In the genomic region with DNA sequence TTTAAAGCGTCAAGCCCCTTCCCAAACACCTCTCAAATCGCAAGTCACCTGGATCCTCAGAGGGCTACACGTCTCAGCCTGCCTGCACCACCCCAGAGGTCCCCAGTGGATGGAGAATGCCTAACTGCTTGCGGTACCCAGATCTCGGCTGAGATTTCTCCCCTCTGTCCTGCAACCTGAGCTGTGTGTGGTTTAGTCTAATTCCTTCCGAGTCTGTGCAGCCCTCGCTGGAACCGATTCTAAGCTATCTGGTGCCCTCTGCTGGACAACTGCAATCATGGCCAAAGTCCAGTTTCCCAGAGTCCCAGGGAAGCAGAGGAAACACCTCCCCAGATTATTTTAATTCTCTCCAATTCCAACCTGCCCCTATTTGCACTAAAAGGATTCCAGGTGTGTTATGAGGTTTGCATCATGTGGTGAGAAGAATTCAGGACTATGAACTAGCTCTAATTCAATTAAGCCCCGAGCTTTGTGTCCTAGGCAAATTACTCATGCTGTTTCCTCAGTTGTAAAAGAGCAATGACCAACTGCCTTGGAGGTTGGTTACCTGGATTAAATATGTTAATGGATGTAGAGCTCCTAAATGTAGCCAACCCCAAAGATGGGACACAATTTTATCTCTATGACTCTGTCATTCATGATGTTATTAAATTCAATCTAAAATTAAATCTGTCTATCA, we compare ENCODE assay signal across 8 cellular contexts.
DNase-seq lines count a peak whose midpoint lies in the region; ATAC-seq and TF ChIP-seq lines count a peak whose summit lies in the region.

No MANE protein-coding gene starts in this region.

- H3K9me3 ChIP-seq in MM.1S (replicated peaks; ENCODE audit: insufficient read depth, low read length) (no peaks in the 10 kb centered on the region), SU-DHL-6 (ENCODE audit: insufficient read depth, low read length) (no peaks in the 10 kb centered on the region), adrenal gland (replicated peaks in 1 of 3) (no peaks in the 10 kb centered on the region), right atrium auricular region (no peaks in the 10 kb centered on the region), sigmoid colon (no peaks in the 10 kb centered on the region)

- H3K27me3 ChIP-seq in MM.1S (replicated peaks; ENCODE audit: insufficient read depth, low read length) (no peaks in the 10 kb centered on the region), SU-DHL-6 (ENCODE audit: low read length) (no peaks in the 10 kb centered on the region), adrenal gland (peaks cover 5% of the 10 kb centered on the region), right atrium auricular region (no peaks in the 10 kb centered on the region), sigmoid colon (no peaks in the 10 kb centered on the region)

- H2AFZ ChIP-seq in MM.1S (ENCODE audit: low read length) (no peak overlapping the region), SU-DHL-6 (ENCODE audit: low read depth, low read length, severe bottlenecking) (no peak overlapping the region)

- ATAC-seq in GM21737 (IDR thresholded peaks at IDR 0.05; ENCODE audit: unreplicated experiment) = peak; percentile 73
- no peak for ATAC-seq in HG03457 (IDR thresholded peaks at IDR 0.05; ENCODE audit: unreplicated experiment)

- TF ChIP-seq EP300 in sigmoid colon (IDR thresholded peaks at IDR 0.05) = no peak

- no peaks in the 10 kb centered on the region for H4K20me1 ChIP-seq in MM.1S (ENCODE audit: insufficient read depth, low read length)
- no peaks in the 10 kb centered on the region for H4K20me1 ChIP-seq in SU-DHL-6 (ENCODE audit: low read depth, low read length)

- TF ChIP-seq CTCF in MM.1S (IDR thresholded peaks at IDR 0.05; ENCODE audit: low read length) (peak; percentile 89), SU-DHL-6 (IDR thresholded peaks at IDR 0.05; ENCODE audit: insufficient read depth, low read length, poor library complexity, severe bottlenecking) (peak; percentile 78), adrenal gland (IDR thresholded peaks at IDR 0.05) (peak; percentile 59 to 82 (median 73)), right atrium auricular region (IDR thresholded peaks at IDR 0.05) (peak; percentile 75 to 88), sigmoid colon (IDR thresholded peaks at IDR 0.05) (peak; percentile 55 to 83 (median 66))

- no peaks in the 10 kb centered on the region for H3F3A ChIP-seq in MM.1S (ENCODE audit: insufficient read depth, low read length)
- H3F3A ChIP-seq in SU-DHL-6 (ENCODE audit: insufficient read depth) = no peaks in the 10 kb centered on the region

- no peak overlapping the region; the same call in 1 of the 2 replicates for H3K4me2 ChIP-seq in MM.1S (ENCODE audit: low read depth, low read length)
- H3K4me2 ChIP-seq in SU-DHL-6 (ENCODE audit: low read depth, low read length, poor library complexity, severe bottlenecking) = no peak overlapping the region

- no peak overlapping the region for H3K27ac ChIP-seq in MM.1S (ENCODE audit: low read length)
- H3K27ac ChIP-seq in SU-DHL-6 (ENCODE audit: low read depth, low read length) = no peak overlapping the region
- H3K27ac ChIP-seq in adrenal gland = no peak overlapping the region
- H3K27ac ChIP-seq in right atrium auricular region = no peak overlapping the region
- H3K27ac ChIP-seq in sigmoid colon = no peak overlapping the region

- intact Hi-C loops in adrenal gland (cut with DNase I) (no loop called here), sigmoid colon (cut with DNase I) (loop anchor here (1.0 kb wide), 1 partner anchor 1297 kb away; no protein-coding TSS in a partner anchor)

- 28 to 34% (median 28%) methylated on average over 9 of the region's 9 CpGs for WGBS in adrenal gland, 4 donors
- WGBS in sigmoid colon, 2 donors = 27 to 33% methylated on average over 9 of the region's 9 CpGs

- H3K4me1 ChIP-seq in MM.1S (ENCODE audit: low read length) (no peaks in the 10 kb centered on the region), adrenal gland (replicated peaks in 1 of 2) (no peaks in the 10 kb centered on the region), right atrium auricular region (peaks cover 0 to 14% of the 10 kb centered on the region in 2 donors), sigmoid colon (no peaks in the 10 kb centered on the region)

- H3K9ac ChIP-seq in MM.1S (ENCODE audit: low read length) (no peak overlapping the region), SU-DHL-6 (ENCODE audit: low read length) (no peak overlapping the region)

- H3K9me2 ChIP-seq in MM.1S (replicated peaks; ENCODE audit: insufficient read depth, low read length) = no peaks in the 10 kb centered on the region
- H3K9me2 ChIP-seq in SU-DHL-6 (replicated peaks; ENCODE audit: insufficient read depth, low read length) = no peaks in the 10 kb centered on the region

- H3K36me3 ChIP-seq in MM.1S (replicated peaks; ENCODE audit: insufficient read depth, low read length) (no peaks in the 10 kb centered on the region), SU-DHL-6 (ENCODE audit: low read length) (no peaks in the 10 kb centered on the region), adrenal gland (replicated peaks in 1 of 2) (no peaks in the 10 kb centered on the region), right atrium auricular region (no peaks in the 10 kb centered on the region), sigmoid colon (no peaks in the 10 kb centered on the region)

- H3K79me2 ChIP-seq in MM.1S (ENCODE audit: low read length) (no peaks in the 10 kb centered on the region), SU-DHL-6 (ENCODE audit: insufficient read depth, low read length) (no peaks in the 10 kb centered on the region)

- DNase-seq in DMS53 (lab: John Stamatoyannopoulos, UW) (peak; percentile 54), MM.1S (peak; percentile 64), adrenal gland (peak; percentile 59 to 84 (median 67)), right atrium auricular region (ENCODE audit: low spot score) (peak; percentile 59), sigmoid colon (peak; percentile 76)

- no peak overlapping the region for H3K4me3 ChIP-seq in MM.1S (ENCODE audit: low read length)
- H3K4me3 ChIP-seq in SU-DHL-6 (ENCODE audit: insufficient read depth, low read length, poor library complexity, severe bottlenecking) = no peak overlapping the region
- no peak overlapping the region for H3K4me3 ChIP-seq in adrenal gland
- H3K4me3 ChIP-seq in right atrium auricular region = no peak overlapping the region
- H3K4me3 ChIP-seq in sigmoid colon = no peak overlapping the region

- TF ChIP-seq POLR2A in adrenal gland (IDR thresholded peaks at IDR 0.05) (no peak), sigmoid colon (IDR thresholded peaks at IDR 0.05) (no peak)
